15 cellular contexts compared by ENCODE assay signal in the genomic region with DNA sequence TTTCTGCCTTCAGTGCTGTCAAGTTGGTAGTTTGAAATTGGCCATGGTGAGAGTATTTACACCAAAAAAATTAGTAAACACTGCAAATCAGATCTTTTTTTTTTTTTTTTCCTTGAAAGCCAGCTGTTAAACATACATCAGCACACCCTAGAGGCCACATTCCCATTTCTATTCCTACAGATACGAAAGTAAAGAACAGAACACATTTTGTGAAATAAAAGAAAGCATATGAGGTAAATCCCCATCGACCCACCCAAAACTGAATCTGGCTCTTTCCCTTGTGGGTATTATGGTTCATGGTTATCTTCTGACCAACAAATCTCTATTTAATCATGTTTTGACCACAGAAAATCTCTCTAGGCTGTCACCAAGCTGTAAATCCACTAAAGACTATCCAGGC. TPM values are rescaled to one million over a fixed set of nuclear protein-coding genes. Genes with fewer than 3 reads are reported as not detected.
DNase-seq lines count a peak whose midpoint lies in the region; ATAC-seq and TF ChIP-seq lines count a peak whose summit lies in the region.
"Had no signal": no experiment of that assay in that cellular context is flagged by ENCODE, and none has a peak within 500 bp of the region (broad histone marks: within the 10 kb centered on the region; RNA-seq: fewer than 3 reads in every experiment).

No MANE protein-coding gene starts in this region.

- H3K27ac ChIP-seq in effector memory CD4-positive, alpha-beta T cell (ENCODE audit: insufficient read depth, low read length, poor library complexity, severe bottlenecking), result no peak overlapping the region
- H3K27ac ChIP-seq in body of pancreas, result no peak overlapping the region
- H3K27ac ChIP-seq: uterus had no signal

- 55 to 58% methylated on average over 2 of the region's 2 CpGs for WGBS in body of pancreas, 2 donors

- no peak for TF ChIP-seq POLR2A in body of pancreas (IDR thresholded peaks at IDR 0.05)

- H3K4me1 ChIP-seq in effector memory CD4-positive, alpha-beta T cell (ENCODE audit: control insufficient read depth, insufficient read depth, low read length, poor library complexity, severe bottlenecking), result no peaks in the 10 kb centered on the region
- H3K4me1 ChIP-seq in body of pancreas, result no peaks in the 10 kb centered on the region
- H3K4me1 ChIP-seq: uterus had no signal

- H3K36me3 ChIP-seq in effector memory CD4-positive, alpha-beta T cell (ENCODE audit: control insufficient read depth, insufficient read depth, low read length), result no peaks in the 10 kb centered on the region
- no peaks in the 10 kb centered on the region for H3K36me3 ChIP-seq in body of pancreas (replicated peaks in 1 of 2; ENCODE audit: insufficient read depth in 1 of 2, low read depth in 2 of 2)
- H3K36me3 ChIP-seq: uterus had no signal

- no peaks in the 10 kb centered on the region for H3K9me3 ChIP-seq in effector memory CD4-positive, alpha-beta T cell (ENCODE audit: control insufficient read depth, low read length)
- no peaks in the 10 kb centered on the region for H3K9me3 ChIP-seq in body of pancreas
- H3K9me3 ChIP-seq: uterus had no signal

- H3K36me3 Mint-ChIP-seq in WTC11, result no peaks in the 10 kb centered on the region
- H3K36me3 Mint-ChIP-seq in type B pancreatic cell, result no peaks in the 10 kb centered on the region

- H3K4me3 Mint-ChIP-seq in WTC11 (no peak overlapping the region), type B pancreatic cell (no peak overlapping the region)
- H3K4me3 Mint-ChIP-seq: activated naive CD8-positive, alpha-beta T cell; effector memory CD8-positive, alpha-beta T cell; nephron had no signal

- CTCF ChIA-PET in WTC11 (lab: Charles Lee), result interaction anchor here (0.6 to 2.2 kb wide), 5 partner anchors 12 to 209 kb away, joined by 3 to 13 read pairs (median 3); no protein-coding TSS in a partner anchor

- H3K4me1 Mint-ChIP-seq in WTC11, result no peaks in the 10 kb centered on the region
- no peaks in the 10 kb centered on the region for H3K4me1 Mint-ChIP-seq in type B pancreatic cell (ENCODE audit: unreplicated experiment)
- H3K4me1 Mint-ChIP-seq: nephron had no signal

- H3K27me3 ChIP-seq in effector memory CD4-positive, alpha-beta T cell (replicated peaks; ENCODE audit: control insufficient read depth, insufficient read depth, low read length, poor library complexity, severe bottlenecking), result no peaks in the 10 kb centered on the region
- no peaks in the 10 kb centered on the region for H3K27me3 ChIP-seq in body of pancreas
- H3K27me3 ChIP-seq: uterus had no signal

- no peak overlapping the region for H3K4me3 ChIP-seq in fibroblast of pulmonary artery (replicated peaks; ENCODE audit: low read depth, low read length)
- no peak overlapping the region for H3K4me3 ChIP-seq in effector memory CD4-positive, alpha-beta T cell (ENCODE audit: insufficient read depth, low read depth, low read length, poor library complexity, severe bottlenecking)
- no peak overlapping the region for H3K4me3 ChIP-seq in body of pancreas
- H3K4me3 ChIP-seq: uterus had no signal

- POLR2A ChIA-PET in WTC11 (lab: Charles Lee), result no interaction called here

- no peak for DNase-seq in left ventricle myocardium superior
- no peak for DNase-seq in left cardiac atrium
- DNase-seq in WTC11 (ENCODE audit: low spot score), result no peak
- peak; percentile 54 for DNase-seq in fibroblast of pulmonary artery (ENCODE audit: low read depth)
- no peak for DNase-seq in type B pancreatic cell (ENCODE audit: extremely low spot score, unreplicated experiment)
- no peak for DNase-seq in effector memory CD4-positive, alpha-beta T cell
- no peak for DNase-seq in EL
- DNase-seq in body of pancreas, result no peak
- DNase-seq: AML-193; effector memory CD8-positive, alpha-beta T cell; NCI-H1930; stimulated activated CD8-positive, alpha-beta memory T cell treated with anti-CD3 and anti-CD28 coated beads, Interleukin-4, amount 100 ng/mL, for 48 hours; uterus had no signal

- H3K9me3 Mint-ChIP-seq in WTC11, result no peaks in the 10 kb centered on the region
- no peaks in the 10 kb centered on the region for H3K9me3 Mint-ChIP-seq in type B pancreatic cell
- H3K9me3 Mint-ChIP-seq: effector memory CD8-positive, alpha-beta T cell; nephron had no signal

- ATAC-seq in left ventricle myocardium superior (peak; percentile 29), left cardiac atrium (no peak), WTC11 (no peak), body of pancreas (no peak)
- ATAC-seq: effector memory CD8-positive, alpha-beta T cell had no signal

- H3K27me3 Mint-ChIP-seq in WTC11 (ENCODE audit: low read depth), result no peaks in the 10 kb centered on the region
- no peaks in the 10 kb centered on the region for H3K27me3 Mint-ChIP-seq in type B pancreatic cell
- H3K27me3 Mint-ChIP-seq: activated naive CD8-positive, alpha-beta T cell; effector memory CD8-positive, alpha-beta T cell had no signal

- H3K27ac Mint-ChIP-seq in WTC11, result peak overlapping the region; percentile 61; the same call in 1 of the 2 replicates
- no peak overlapping the region for H3K27ac Mint-ChIP-seq in type B pancreatic cell
- H3K27ac Mint-ChIP-seq: activated naive CD8-positive, alpha-beta T cell; effector memory CD8-positive, alpha-beta T cell; nephron had no signal

- TF ChIP-seq CTCF in WTC11 (IDR thresholded peaks at IDR 0.05), result no peak
- TF ChIP-seq CTCF in fibroblast of pulmonary artery (IDR thresholded peaks at IDR 0.05; ENCODE audit: low read length, missing control alignments), result peak; percentile 37
- TF ChIP-seq CTCF in type B pancreatic cell (conservative IDR thresholded peaks at IDR 0.05), result peak; percentile 15
- TF ChIP-seq CTCF in body of pancreas (IDR thresholded peaks at IDR 0.05), result peak in 1 of 7 experiments; percentile 6

- intact Hi-C loops in left ventricle myocardium superior (cut with micrococcal nuclease), result no loop called here
- intact Hi-C loops in left cardiac atrium (cut with DNase I), result no loop called here
- intact Hi-C loops in body of pancreas (cut with DNase I), result no loop called here

TF ChIP-seq in WTC11, 78 proteins besides CTCF, POLR2A, EP300 and RAD21:
- TF ChIP-seq, protein P1, sequence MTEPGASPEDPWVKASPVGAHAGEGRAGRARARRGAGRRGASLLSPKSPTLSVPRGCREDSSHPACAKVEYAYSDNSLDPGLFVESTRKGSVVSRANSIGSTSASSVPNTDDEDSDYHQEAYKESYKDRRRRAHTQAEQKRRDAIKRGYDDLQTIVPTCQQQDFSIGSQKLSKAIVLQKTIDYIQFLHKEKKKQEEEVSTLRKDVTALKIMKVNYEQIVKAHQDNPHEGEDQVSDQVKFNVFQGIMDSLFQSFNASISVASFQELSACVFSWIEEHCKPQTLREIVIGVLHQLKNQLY (CRISPR knock-in tag; IDR thresholded peaks at IDR 0.05), result no peak
- TF ChIP-seq NFE2L1 (CRISPR knock-in tag; IDR thresholded peaks at IDR 0.05), result no peak
- TF ChIP-seq FOXJ3 (CRISPR knock-in tag; IDR thresholded peaks at IDR 0.05; ENCODE audit: borderline replicate concordance), result no peak
- TF ChIP-seq FOXP1 (CRISPR knock-in tag; IDR thresholded peaks at IDR 0.05; ENCODE audit: borderline replicate concordance), result no peak
- no peak for TF ChIP-seq GRHL2 (CRISPR knock-in tag; IDR thresholded peaks at IDR 0.05; ENCODE audit: insufficient replicate concordance, severe bottlenecking)
- no peak for TF ChIP-seq ETV6 (CRISPR knock-in tag; IDR thresholded peaks at IDR 0.05)
- TF ChIP-seq ESRRA (CRISPR knock-in tag; IDR thresholded peaks at IDR 0.05; ENCODE audit: borderline replicate concordance), result no peak
- no peak for TF ChIP-seq CBFB (CRISPR knock-in tag; IDR thresholded peaks at IDR 0.05; ENCODE audit: low read depth)
- TF ChIP-seq ZNF263 (CRISPR knock-in tag; IDR thresholded peaks at IDR 0.05; ENCODE audit: low read depth), result no peak
- no peak for TF ChIP-seq SOX15 (CRISPR knock-in tag; IDR thresholded peaks at IDR 0.05)
- TF ChIP-seq OVOL2 (CRISPR knock-in tag; IDR thresholded peaks at IDR 0.05; ENCODE audit: borderline replicate concordance), result no peak
- TF ChIP-seq IRF2 (CRISPR knock-in tag; IDR thresholded peaks at IDR 0.05; ENCODE audit: borderline replicate concordance, low read depth), result no peak
- TF ChIP-seq TEAD1 (CRISPR knock-in tag; IDR thresholded peaks at IDR 0.05), result no peak
- TF ChIP-seq NFYB (CRISPR knock-in tag; conservative IDR thresholded peaks at IDR 0.05; ENCODE audit: low read depth), result no peak
- TF ChIP-seq, protein P2, sequence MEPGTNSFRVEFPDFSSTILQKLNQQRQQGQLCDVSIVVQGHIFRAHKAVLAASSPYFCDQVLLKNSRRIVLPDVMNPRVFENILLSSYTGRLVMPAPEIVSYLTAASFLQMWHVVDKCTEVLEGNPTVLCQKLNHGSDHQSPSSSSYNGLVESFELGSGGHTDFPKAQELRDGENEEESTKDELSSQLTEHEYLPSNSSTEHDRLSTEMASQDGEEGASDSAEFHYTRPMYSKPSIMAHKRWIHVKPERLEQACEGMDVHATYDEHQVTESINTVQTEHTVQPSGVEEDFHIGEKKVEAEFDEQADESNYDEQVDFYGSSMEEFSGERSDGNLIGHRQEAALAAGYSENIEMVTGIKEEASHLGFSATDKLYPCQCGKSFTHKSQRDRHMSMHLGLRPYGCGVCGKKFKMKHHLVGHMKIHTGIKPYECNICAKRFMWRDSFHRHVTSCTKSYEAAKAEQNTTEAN (CRISPR knock-in tag; IDR thresholded peaks at IDR 0.05), result no peak
- no peak for TF ChIP-seq ZNF396 (CRISPR knock-in tag; IDR thresholded peaks at IDR 0.05; ENCODE audit: borderline replicate concordance)
- TF ChIP-seq, protein P3, sequence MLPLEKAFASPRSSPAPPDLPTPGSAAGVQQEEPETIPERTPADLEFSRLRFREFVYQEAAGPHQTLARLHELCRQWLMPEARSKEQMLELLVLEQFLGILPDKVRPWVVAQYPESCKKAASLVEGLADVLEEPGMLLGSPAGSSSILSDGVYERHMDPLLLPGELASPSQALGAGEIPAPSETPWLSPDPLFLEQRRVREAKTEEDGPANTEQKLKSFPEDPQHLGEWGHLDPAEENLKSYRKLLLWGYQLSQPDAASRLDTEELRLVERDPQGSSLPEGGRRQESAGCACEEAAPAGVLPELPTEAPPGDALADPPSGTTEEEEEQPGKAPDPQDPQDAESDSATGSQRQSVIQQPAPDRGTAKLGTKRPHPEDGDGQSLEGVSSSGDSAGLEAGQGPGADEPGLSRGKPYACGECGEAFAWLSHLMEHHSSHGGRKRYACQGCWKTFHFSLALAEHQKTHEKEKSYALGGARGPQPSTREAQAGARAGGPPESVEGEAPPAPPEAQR (CRISPR knock-in tag; IDR thresholded peaks at IDR 0.05), result no peak
- TF ChIP-seq NR1H2 (CRISPR knock-in tag; IDR thresholded peaks at IDR 0.05), result no peak

RNA-seq across cellular contexts. Expression of gene AP1AR, which starts 41.8 kb away (rescaled TPM):
- total RNA-seq in left ventricle myocardium superior, result 10.2 TPM
- 10 to 100 TPM in 1 of 2 donors, 1 to 10 TPM in 1; 9.6 to 13.6 TPM for total RNA-seq in left cardiac atrium
- 22.4 to 26.1 TPM (median 23.1 TPM) in 3 replicates for total RNA-seq in WTC11 (2021)
- 14.5 and 18.9 TPM in 2 replicates for total RNA-seq in type B pancreatic cell (ENCODE audit: low replicate concordance)
- total RNA-seq in body of pancreas, result 10 to 100 TPM in 1 of 2 donors, 1 to 10 TPM in 1; 9.1 to 12.5 TPM

RNA-seq across cellular contexts. Expression of gene FAM241A, which starts 44.5 kb away (rescaled TPM):
- 11.3 TPM for total RNA-seq in left ventricle myocardium superior
- total RNA-seq in left cardiac atrium, result 1 to 10 TPM; 5.0 to 7.7 TPM
- total RNA-seq in WTC11 (2021), result 0.22 to 0.23 TPM (median 0.23 TPM) in 3 replicates
- 0.70 and 1.3 TPM in 2 replicates for total RNA-seq in type B pancreatic cell (ENCODE audit: low replicate concordance)
- total RNA-seq in body of pancreas, result 1 to 10 TPM; 2.0 to 2.6 TPM
